9 cellular contexts compared by ENCODE assay signal in the genomic region with DNA sequence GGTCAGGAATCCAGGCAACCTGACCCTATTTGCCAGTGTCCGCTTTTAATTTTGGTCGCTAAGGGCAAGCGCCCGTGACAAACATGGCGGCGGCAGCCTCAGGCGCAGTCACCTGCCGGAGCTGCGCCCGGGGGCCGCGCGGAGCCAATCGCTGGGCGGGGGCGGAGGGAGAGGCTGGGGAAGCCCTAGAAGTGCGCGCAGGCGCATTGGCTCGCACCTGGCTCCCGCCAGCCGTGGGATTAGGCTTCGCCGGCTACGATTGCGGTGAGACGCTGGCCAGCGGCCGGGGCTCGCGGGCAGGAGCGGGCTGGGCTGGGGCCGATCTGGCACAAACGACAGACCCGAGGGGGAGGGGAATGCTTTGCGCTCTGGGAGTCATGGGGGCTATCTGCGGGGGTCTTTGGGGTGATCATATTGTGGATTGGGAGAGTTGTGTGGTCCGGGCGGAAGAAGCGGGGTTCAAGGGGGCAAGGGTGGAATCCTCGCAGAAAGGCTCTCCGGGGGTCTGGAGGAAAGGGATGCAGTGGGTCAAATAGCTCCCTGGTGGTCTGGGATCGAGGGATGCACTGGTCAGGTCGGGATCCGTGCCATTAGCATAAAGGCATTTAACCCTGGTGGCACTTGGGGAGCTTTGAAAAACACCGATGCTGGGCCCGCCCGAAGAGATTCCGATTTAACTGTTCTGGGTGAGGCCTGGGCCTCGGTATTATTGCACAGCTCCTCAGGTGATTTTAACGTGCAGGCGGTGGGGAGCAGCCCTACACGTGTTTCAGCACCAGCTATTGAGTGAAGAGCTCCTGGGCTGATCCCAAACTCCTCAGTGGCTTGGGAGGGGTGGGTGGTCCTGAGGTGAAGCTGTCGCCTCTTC. TPM values are rescaled to one million over a fixed set of nuclear protein-coding genes. Genes with fewer than 3 reads are reported as not detected.
DNase-seq lines count a peak whose midpoint lies in the region; ATAC-seq and TF ChIP-seq lines count a peak whose summit lies in the region.
"Had no signal": no experiment of that assay in that cellular context is flagged by ENCODE, and none has a peak within 500 bp of the region (broad histone marks: within the 10 kb centered on the region; RNA-seq: fewer than 3 reads in every experiment).

No MANE protein-coding gene starts in this region.

- no peaks in the 10 kb centered on the region for H3K9me3 Mint-ChIP-seq in Calu3 (ENCODE audit: low read depth, unreplicated experiment)
- H3K9me3 Mint-ChIP-seq in activated T-cell treated with anti-CD3 and anti-CD28 coated beads, Interleukin-2, amount 50 U/mL, for 4 hours, result no peaks in the 10 kb centered on the region

- peak overlapping the region; percentile 97 for H3K4me3 Mint-ChIP-seq in Calu3 (ENCODE audit: low read depth, unreplicated experiment)
- peak overlapping the region; percentile 88 for H3K4me3 Mint-ChIP-seq in activated T-cell treated with anti-CD3 and anti-CD28 coated beads, Interleukin-2, amount 50 U/mL, for 4 hours

- DNase-seq in Calu3 (peak; percentile 94), OCI-M2 (lab: John Stamatoyannopoulos, UW; ENCODE audit: unreplicated experiment) (peak; percentile 67), myocyte (ENCODE audit: low read depth) (peak; percentile 91)
- peak; percentile 94 for DNase-seq in activated T-cell treated with anti-CD3 and anti-CD28 coated beads, Interleukin-2, amount 50 U/mL, for 4 hours
- DNase-seq in stimulated activated CD8-positive, alpha-beta memory T cell treated with anti-CD3 and anti-CD28 coated beads, Interleukin-7, amount 100 ng/mL, for 48 hours (ENCODE audit: extremely low read depth in 1 of 2, low read depth in 1 of 2), result peak; percentile 85 to 86

- BruUV-seq in Calu3 (replicated peaks; lab: Mats Ljungman, UMichigan), result no TSS peak

- ATAC-seq in GM21526 (IDR thresholded peaks at IDR 0.05; ENCODE audit: low FRiP score, unreplicated experiment) (peak; percentile 66), esophagus mucosa (peak; percentile 94)
- peak; percentile 99 for ATAC-seq in activated T-cell treated with anti-CD3 and anti-CD28 coated beads, Interleukin-2, amount 50 U/mL, for 4 hours

- TF ChIP-seq CTCF in Calu3 (IDR thresholded peaks at IDR 0.05; ENCODE audit: unreplicated experiment), result no peak

- peaks cover 32% of the 10 kb centered on the region for H3K4me1 Mint-ChIP-seq in Calu3 (ENCODE audit: low read depth, unreplicated experiment)
- peaks cover 23% of the 10 kb centered on the region for H3K4me1 Mint-ChIP-seq in activated T-cell treated with anti-CD3 and anti-CD28 coated beads, Interleukin-2, amount 50 U/mL, for 4 hours (ENCODE audit: low read depth)

- TF ChIP-seq EP300 in Ishikawa (IDR thresholded peaks at IDR 0.05; ENCODE audit: borderline replicate concordance), result 0 out of 2 replicates have a peak, but pooled peaks have one; percentile 7

- no peaks in the 10 kb centered on the region for H3K27me3 Mint-ChIP-seq in Calu3 (ENCODE audit: unreplicated experiment)
- no peaks in the 10 kb centered on the region for H3K27me3 Mint-ChIP-seq in activated T-cell treated with anti-CD3 and anti-CD28 coated beads, Interleukin-2, amount 50 U/mL, for 4 hours (ENCODE audit: low read depth)

- CTCF ChIA-PET in Calu3 (lab: Charles Lee), result interaction anchor here (0.6 to 1.4 kb wide), 2 partner anchors 11 to 100 kb away, joined by 3 to 5 read pairs; no protein-coding TSS in a partner anchor

- H3K27ac Mint-ChIP-seq in Calu3 (ENCODE audit: unreplicated experiment), result peak overlapping the region; percentile 59

- intact Hi-C loops in Calu3 (cut with micrococcal nuclease; ENCODE audit: unreplicated experiment), result no loop called here

- peaks cover 21% of the 10 kb centered on the region for H3K36me3 Mint-ChIP-seq in Calu3 (ENCODE audit: insufficient read depth, unreplicated experiment)
- no peaks in the 10 kb centered on the region for H3K36me3 Mint-ChIP-seq in activated T-cell treated with anti-CD3 and anti-CD28 coated beads, Interleukin-2, amount 50 U/mL, for 4 hours (ENCODE audit: insufficient read depth)

- TF ChIP-seq RAD21 in Ishikawa (IDR thresholded peaks at IDR 0.05; ENCODE audit: low read depth), result no peak

TF ChIP-seq in Ishikawa, 13 proteins besides CTCF, POLR2A, EP300 and RAD21:
- TF ChIP-seq TEAD4 (IDR thresholded peaks at IDR 0.05) (peak; percentile 11; the same call in 1 of the 2 replicates), CEBPB (IDR thresholded peaks at IDR 0.05) (no peak), EGR1 (IDR thresholded peaks at IDR 0.05) (peak; percentile 92), NFIC (IDR thresholded peaks at IDR 0.05) (no peak), TAF1 (IDR thresholded peaks at IDR 0.05; ENCODE audit: low read depth) (peak; percentile 66), TCF12 (IDR thresholded peaks at IDR 0.05; ENCODE audit: low read depth) (peak; percentile 48), CREB1 (IDR thresholded peaks at IDR 0.05; ENCODE audit: low read depth) (peak; percentile 65), FOXM1 (IDR thresholded peaks at IDR 0.05; ENCODE audit: borderline replicate concordance, low read depth) (no peak), YY1 (IDR thresholded peaks at IDR 0.05; ENCODE audit: low read depth) (peak; percentile 100), ZBTB7A (IDR thresholded peaks at IDR 0.05; ENCODE audit: low read depth) (peak; percentile 70)
- TF ChIP-seq, protein P1, sequence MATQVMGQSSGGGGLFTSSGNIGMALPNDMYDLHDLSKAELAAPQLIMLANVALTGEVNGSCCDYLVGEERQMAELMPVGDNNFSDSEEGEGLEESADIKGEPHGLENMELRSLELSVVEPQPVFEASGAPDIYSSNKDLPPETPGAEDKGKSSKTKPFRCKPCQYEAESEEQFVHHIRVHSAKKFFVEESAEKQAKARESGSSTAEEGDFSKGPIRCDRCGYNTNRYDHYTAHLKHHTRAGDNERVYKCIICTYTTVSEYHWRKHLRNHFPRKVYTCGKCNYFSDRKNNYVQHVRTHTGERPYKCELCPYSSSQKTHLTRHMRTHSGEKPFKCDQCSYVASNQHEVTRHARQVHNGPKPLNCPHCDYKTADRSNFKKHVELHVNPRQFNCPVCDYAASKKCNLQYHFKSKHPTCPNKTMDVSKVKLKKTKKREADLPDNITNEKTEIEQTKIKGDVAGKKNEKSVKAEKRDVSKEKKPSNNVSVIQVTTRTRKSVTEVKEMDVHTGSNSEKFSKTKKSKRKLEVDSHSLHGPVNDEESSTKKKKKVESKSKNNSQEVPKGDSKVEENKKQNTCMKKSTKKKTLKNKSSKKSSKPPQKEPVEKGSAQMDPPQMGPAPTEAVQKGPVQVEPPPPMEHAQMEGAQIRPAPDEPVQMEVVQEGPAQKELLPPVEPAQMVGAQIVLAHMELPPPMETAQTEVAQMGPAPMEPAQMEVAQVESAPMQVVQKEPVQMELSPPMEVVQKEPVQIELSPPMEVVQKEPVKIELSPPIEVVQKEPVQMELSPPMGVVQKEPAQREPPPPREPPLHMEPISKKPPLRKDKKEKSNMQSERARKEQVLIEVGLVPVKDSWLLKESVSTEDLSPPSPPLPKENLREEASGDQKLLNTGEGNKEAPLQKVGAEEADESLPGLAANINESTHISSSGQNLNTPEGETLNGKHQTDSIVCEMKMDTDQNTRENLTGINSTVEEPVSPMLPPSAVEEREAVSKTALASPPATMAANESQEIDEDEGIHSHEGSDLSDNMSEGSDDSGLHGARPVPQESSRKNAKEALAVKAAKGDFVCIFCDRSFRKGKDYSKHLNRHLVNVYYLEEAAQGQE (IDR thresholded peaks at IDR 0.05; ENCODE audit: low read depth), result peak; percentile 75
- TF ChIP-seq, protein P2, sequence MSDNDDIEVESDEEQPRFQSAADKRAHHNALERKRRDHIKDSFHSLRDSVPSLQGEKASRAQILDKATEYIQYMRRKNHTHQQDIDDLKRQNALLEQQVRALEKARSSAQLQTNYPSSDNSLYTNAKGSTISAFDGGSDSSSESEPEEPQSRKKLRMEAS (IDR thresholded peaks at IDR 0.05), result peak; percentile 94
- TF ChIP-seq, protein P3, sequence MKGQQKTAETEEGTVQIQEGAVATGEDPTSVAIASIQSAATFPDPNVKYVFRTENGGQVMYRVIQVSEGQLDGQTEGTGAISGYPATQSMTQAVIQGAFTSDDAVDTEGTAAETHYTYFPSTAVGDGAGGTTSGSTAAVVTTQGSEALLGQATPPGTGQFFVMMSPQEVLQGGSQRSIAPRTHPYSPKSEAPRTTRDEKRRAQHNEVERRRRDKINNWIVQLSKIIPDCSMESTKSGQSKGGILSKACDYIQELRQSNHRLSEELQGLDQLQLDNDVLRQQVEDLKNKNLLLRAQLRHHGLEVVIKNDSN (IDR thresholded peaks at IDR 0.05), result peak; percentile 97

RNA-seq across cellular contexts. Expression of a gene that starts 10.1 kb away (rescaled TPM):
- total RNA-seq in Calu3 (2022) (0.57 and 0.59 TPM in 2 replicates), esophagus mucosa (1.6 TPM), myocyte (not detected in 2 replicates)
- total RNA-seq in activated T-cell treated with anti-CD3 and anti-CD28 coated beads, Interleukin-2, amount 50 U/mL, for 4 hours, result under 1 TPM; 0.27 to 0.96 (median 0.45) TPM
- not detected for polyA plus RNA-seq in myocyte (2012)
- total RNA-seq: subcutaneous adipose tissue had no signal

RNA-seq across cellular contexts. Expression of a gene that starts 29.0 kb away (rescaled TPM):
- total RNA-seq in Calu3 (2022) (38.1 and 43.8 TPM in 2 replicates), esophagus mucosa (23.7 TPM), myocyte (73.3 and 93.3 TPM in 2 replicates)
- total RNA-seq in activated T-cell treated with anti-CD3 and anti-CD28 coated beads, Interleukin-2, amount 50 U/mL, for 4 hours, result 10 to 100 TPM; 44.3 to 50.6 (median 45.3) TPM
- 83.8 TPM for polyA plus RNA-seq in myocyte (2012)

RNA-seq across cellular contexts. Expression of a gene that starts 40.8 kb away (rescaled TPM):
- total RNA-seq in Calu3 (2022), result 5.5 and 6.4 TPM in 2 replicates
- 10 to 100 TPM; 16.5 to 17.7 (median 16.6) TPM for total RNA-seq in activated T-cell treated with anti-CD3 and anti-CD28 coated beads, Interleukin-2, amount 50 U/mL, for 4 hours
- total RNA-seq in esophagus mucosa, result 9.4 TPM
- 17.3 and 22.4 TPM in 2 replicates for total RNA-seq in myocyte
- 11.7 TPM for polyA plus RNA-seq in myocyte (2012)

RNA-seq across cellular contexts. Expression of a gene that starts 41.1 kb away (rescaled TPM):
- total RNA-seq in Calu3 (2022) (43.7 and 48.2 TPM in 2 replicates), esophagus mucosa (67.3 TPM), myocyte (180 and 206 TPM in 2 replicates)
- total RNA-seq in activated T-cell treated with anti-CD3 and anti-CD28 coated beads, Interleukin-2, amount 50 U/mL, for 4 hours, result 10 to 100 TPM; 65.2 to 69.8 (median 67.1) TPM
- 158 TPM for polyA plus RNA-seq in myocyte (2012)

RNA-seq across cellular contexts. Expression of a gene that starts 42.4 kb away (rescaled TPM):
- total RNA-seq in Calu3 (2022) (6.7 and 7.0 TPM in 2 replicates), esophagus mucosa (9.4 TPM), myocyte (3.1 and 4.0 TPM in 2 replicates)
- total RNA-seq in activated T-cell treated with anti-CD3 and anti-CD28 coated beads, Interleukin-2, amount 50 U/mL, for 4 hours, result 1 to 10 TPM; 8.7 to 8.8 (median 8.8) TPM
- 10.0 TPM for polyA plus RNA-seq in myocyte (2012)

Comparison
In these comparisons a context has a peak if more than half of its experiments do, and no peak if none do; other contexts are left out.
1. Peak in every context shown above with its lines: DNase-seq and ATAC-seq.